17 cellular contexts compared by ENCODE assay signal in genomic region chr7:129617607-129618006, GRCh38. TPM values are rescaled to one million over a fixed set of nuclear protein-coding genes. Genes with fewer than 3 reads are reported as not detected.
DNase-seq lines count a peak whose midpoint lies in the region; ATAC-seq, FAIRE-seq and TF ChIP-seq lines count a peak whose summit lies in the region.
"Had no signal": no experiment of that assay in that cellular context is flagged by ENCODE, and none has a peak within 500 bp of the region (broad histone marks: within the 10 kb centered on the region; RNA-seq: fewer than 3 reads in every experiment).

No MANE protein-coding gene starts in this region.

- 74% methylated on average over 2 of the region's 2 CpGs for WGBS in HepG2 (ENCODE audit: low lambda C conversion rate)

- no TSS peak for BruUV-seq in HepG2 (replicated peaks; lab: Mats Ljungman, UMichigan)

- POLR2A ChIA-PET in HepG2 (lab: Yijun Ruan, JAX) = no interaction called here

- no peaks in the 10 kb centered on the region for H3K27me3 ChIP-seq in HepG2 (ENCODE audit: control insufficient read depth in 1 of 2, insufficient read depth in 2 of 2, low read length in 2 of 2)

- H3K27ac ChIP-seq in angular gyrus (ENCODE audit: low read depth, low read length) (peak overlapping the region; percentile 62), HepG2 (ENCODE audit: extremely low read length, insufficient read depth, low read length) (peak overlapping the region; percentile 29)

- no peak for TF ChIP-seq POLR2A in HepG2 (IDR thresholded peaks at IDR 0.05; ENCODE audit: insufficient read depth in 1 of 2, low read depth in 2 of 2, low read length in 2 of 2)

- in situ Hi-C loops in HepG2 (cut with HindIII; ENCODE audit: extremely low pct_ligation_motif_present, low pct_unique_long_range_greater_than_20kb) = no loop called here

- H2AFZ ChIP-seq in HepG2 (ENCODE audit: low read length) = no peak overlapping the region

- no peaks in the 10 kb centered on the region for H3K27me3 Mint-ChIP-seq in stimulated activated naive CD8-positive, alpha-beta T cell treated with anti-CD3 and anti-CD28 coated beads, Interleukin-15, Interleukin-2, amounts not matched to agents 100 ng/mL and 50 ng/mL, for 24 hours

- H4K20me1 ChIP-seq in HepG2 (ENCODE audit: insufficient read depth, low read length) = peaks cover 8% of the 10 kb centered on the region; the same call in 1 of the 2 replicates

- H3K79me2 ChIP-seq in HepG2 (ENCODE audit: insufficient read depth, low read length) = peaks cover 94% of the 10 kb centered on the region

- DNase-seq in stimulated activated naive CD8-positive, alpha-beta T cell treated with anti-CD3 and anti-CD28 coated beads, Interleukin-15, Interleukin-2, amounts not matched to agents 100 U/mL and 50 U/mL, for 24 hours = no peak
- DNase-seq in HepG2 (ENCODE audit: low spot score) = no peak
- no peak for DNase-seq in putamen (ENCODE audit: low spot score)
- DNase-seq in DMS79 treated with DMSO at 0.1 percent for 48 hours (lab: John Stamatoyannopoulos, UW) = no peak
- no peak for DNase-seq in activated T-cell treated with anti-CD3 and anti-CD28 coated beads for 4 hours
- DNase-seq: activated CD4-positive, alpha-beta T cell treated with anti-CD3 and anti-CD28 coated beads, Interleukin-2, amount 50 U/mL, for 1 hour; activated T-cell treated with anti-CD3 and anti-CD28 coated beads, Interleukin-2, amount 50 U/mL, for 1 hour; Calu3; KG1; NCI-H1436 treated with DMSO at 0.1 percent for 48 hours; NCI-H345 had no signal

- CTCF ChIA-PET in HepG2 (lab: Yijun Ruan, JAX; ENCODE audit: low intra/inter-chr PET ratio, low total read pairs) = no interaction called here

- no peak for FAIRE-seq in HepG2 (lab: Jason Lieb, UNC)
- FAIRE-seq: GM18507, urothelium cell line had no signal

- no peak for TF ChIP-seq RAD21 in HepG2 (CRISPR knock-in tag; IDR thresholded peaks at IDR 0.05)

- no peaks in the 10 kb centered on the region for H3K36me3 ChIP-seq in HepG2 (replicated peaks in 1 of 2; ENCODE audit: control insufficient read depth in 1 of 2, insufficient read depth in 2 of 2, low read length in 2 of 2)

- 0 out of 2 replicates have a peak overlapping the region, but pooled peaks have one; percentile 15 for H3K4me2 ChIP-seq in HepG2 (ENCODE audit: low read depth, low read length)

- ATAC-seq in stimulated activated naive CD8-positive, alpha-beta T cell treated with anti-CD3 and anti-CD28 coated beads, Interleukin-15, Interleukin-2, amounts not matched to agents 100 U/mL and 50 U/mL, for 24 hours = no peak
- ATAC-seq in HepG2 (no peak), HG02610 (IDR thresholded peaks at IDR 0.05; ENCODE audit: unreplicated experiment) (no peak)

- intact Hi-C loops in HepG2 (cut with micrococcal nuclease; ENCODE audit: unreplicated experiment) = no loop called here

- peaks cover 81% of the 10 kb centered on the region for H3K4me1 Mint-ChIP-seq in stimulated activated naive CD8-positive, alpha-beta T cell treated with anti-CD3 and anti-CD28 coated beads, Interleukin-15, Interleukin-2, amounts not matched to agents 100 ng/mL and 50 ng/mL, for 24 hours (ENCODE audit: low read depth)

- H3K36me3 Mint-ChIP-seq in stimulated activated naive CD8-positive, alpha-beta T cell treated with anti-CD3 and anti-CD28 coated beads, Interleukin-15, Interleukin-2, amounts not matched to agents 100 ng/mL and 50 ng/mL, for 24 hours (ENCODE audit: low read depth) = peaks cover 18% of the 10 kb centered on the region

- no peaks in the 10 kb centered on the region for H3K9me3 ChIP-seq in HepG2 (ENCODE audit: low read length)

- peaks cover 89% of the 10 kb centered on the region for H3K4me1 ChIP-seq in HepG2 (ENCODE audit: insufficient read depth, low read length)

- no peak overlapping the region for H3K4me3 ChIP-seq in HepG2 (replicated peaks in 1 of 3; ENCODE audit: insufficient read depth in 1 of 3, low read depth in 2 of 3, low read length in 3 of 3)

- no peak for TF ChIP-seq CTCF in HepG2 (CRISPR knock-in tag; IDR thresholded peaks at IDR 0.05)

- H3K4me3 Mint-ChIP-seq in stimulated activated naive CD8-positive, alpha-beta T cell treated with anti-CD3 and anti-CD28 coated beads, Interleukin-15, Interleukin-2, amounts not matched to agents 100 ng/mL and 50 ng/mL, for 24 hours = peak overlapping the region; percentile 3
- H3K4me3 Mint-ChIP-seq: mesothelial cell of epicardium had no signal

- H3K9me3 Mint-ChIP-seq in stimulated activated naive CD8-positive, alpha-beta T cell treated with anti-CD3 and anti-CD28 coated beads, Interleukin-15, Interleukin-2, amounts not matched to agents 100 ng/mL and 50 ng/mL, for 24 hours = no peaks in the 10 kb centered on the region

- peak overlapping the region; percentile 33 for H3K27ac Mint-ChIP-seq in stimulated activated naive CD8-positive, alpha-beta T cell treated with anti-CD3 and anti-CD28 coated beads, Interleukin-15, Interleukin-2, amounts not matched to agents 100 ng/mL and 50 ng/mL, for 24 hours
- H3K27ac Mint-ChIP-seq: mesothelial cell of epicardium had no signal

- no peak overlapping the region for H3K9ac ChIP-seq in HepG2 (ENCODE audit: insufficient read depth, low read depth, low read length)

- TF ChIP-seq EP300 in HepG2 (IDR thresholded peaks at IDR 0.05; ENCODE audit: low read depth in 2 of 2, low read length in 2 of 2) (no peak), HepG2 (CRISPR knock-in tag; IDR thresholded peaks at IDR 0.05; ENCODE audit: borderline replicate concordance) (no peak)

TF ChIP-seq in HepG2, 621 proteins besides CTCF, POLR2A, EP300 and RAD21:
- TF ChIP-seq, protein P1, sequence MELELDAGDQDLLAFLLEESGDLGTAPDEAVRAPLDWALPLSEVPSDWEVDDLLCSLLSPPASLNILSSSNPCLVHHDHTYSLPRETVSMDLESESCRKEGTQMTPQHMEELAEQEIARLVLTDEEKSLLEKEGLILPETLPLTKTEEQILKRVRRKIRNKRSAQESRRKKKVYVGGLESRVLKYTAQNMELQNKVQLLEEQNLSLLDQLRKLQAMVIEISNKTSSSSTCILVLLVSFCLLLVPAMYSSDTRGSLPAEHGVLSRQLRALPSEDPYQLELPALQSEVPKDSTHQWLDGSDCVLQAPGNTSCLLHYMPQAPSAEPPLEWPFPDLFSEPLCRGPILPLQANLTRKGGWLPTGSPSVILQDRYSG (CRISPR knock-in tag; IDR thresholded peaks at IDR 0.05) = no peak
- no peak for TF ChIP-seq NCOA1 (CRISPR knock-in tag; IDR thresholded peaks at IDR 0.05)
- no peak for TF ChIP-seq HOXA3 (CRISPR knock-in tag; IDR thresholded peaks at IDR 0.05)
- no peak for TF ChIP-seq ZNF17 (CRISPR knock-in tag; IDR thresholded peaks at IDR 0.05)
- TF ChIP-seq, protein P2, sequence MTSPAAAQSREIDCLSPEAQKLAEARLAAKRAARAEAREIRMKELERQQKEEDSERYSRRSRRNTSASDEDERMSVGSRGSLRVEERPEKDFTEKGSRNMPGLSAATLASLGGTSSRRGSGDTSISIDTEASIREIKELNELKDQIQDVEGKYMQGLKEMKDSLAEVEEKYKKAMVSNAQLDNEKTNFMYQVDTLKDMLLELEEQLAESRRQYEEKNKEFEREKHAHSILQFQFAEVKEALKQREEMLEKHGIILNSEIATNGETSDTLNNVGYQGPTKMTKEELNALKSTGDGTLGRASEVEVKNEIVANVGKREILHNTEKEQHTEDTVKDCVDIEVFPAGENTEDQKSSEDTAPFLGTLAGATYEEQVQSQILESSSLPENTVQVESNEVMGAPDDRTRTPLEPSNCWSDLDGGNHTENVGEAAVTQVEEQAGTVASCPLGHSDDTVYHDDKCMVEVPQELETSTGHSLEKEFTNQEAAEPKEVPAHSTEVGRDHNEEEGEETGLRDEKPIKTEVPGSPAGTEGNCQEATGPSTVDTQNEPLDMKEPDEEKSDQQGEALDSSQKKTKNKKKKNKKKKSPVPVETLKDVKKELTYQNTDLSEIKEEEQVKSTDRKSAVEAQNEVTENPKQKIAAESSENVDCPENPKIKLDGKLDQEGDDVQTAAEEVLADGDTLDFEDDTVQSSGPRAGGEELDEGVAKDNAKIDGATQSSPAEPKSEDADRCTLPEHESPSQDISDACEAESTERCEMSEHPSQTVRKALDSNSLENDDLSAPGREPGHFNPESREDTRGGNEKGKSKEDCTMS (CRISPR knock-in tag; conservative IDR thresholded peaks at IDR 0.05) = no peak
- no peak for TF ChIP-seq ZNF883 (CRISPR knock-in tag; IDR thresholded peaks at IDR 0.05; ENCODE audit: not compliant biosample characterization)
- TF ChIP-seq MZF1 (CRISPR knock-in tag; IDR thresholded peaks at IDR 0.05; ENCODE audit: borderline replicate concordance) = no peak

RNA-seq across cellular contexts. Expression of gene NRF1, which starts 6.1 kb away (rescaled TPM):
- 10.1 and 16.2 TPM in 2 replicates for total RNA-seq in HepG2 (2016; rRNA removed; fragmentation: Illumina TruSeq; extraction: Trizol)
- total RNA-seq in HepG2 (2016; cell fraction: cytosol; rRNA removed; fragmentation: Illumina TruSeq; extraction: Trizol; ENCODE audit: low read depth) = 10.9 TPM in 2 replicates
- total RNA-seq in HepG2 (2016; cell fraction: insoluble cytoplasmic fraction; rRNA removed; fragmentation: Illumina TruSeq; extraction: Trizol) = 10.6 and 17.7 TPM in 2 replicates
- total RNA-seq in HepG2 (2016; cell fraction: membrane; rRNA removed; fragmentation: Illumina TruSeq; extraction: Trizol) = 9.0 and 11.3 TPM in 2 replicates
- 17.2 and 20.8 TPM in 2 replicates for total RNA-seq in HepG2 (2016; cell fraction: nucleus; rRNA removed; fragmentation: Illumina TruSeq; extraction: Trizol)
- polyA plus RNA-seq in HepG2 (2011; rRNA removed) = 9.3 and 11.0 TPM in 2 replicates
- polyA plus RNA-seq in HepG2 (2011; cell fraction: cytosol; rRNA removed) = 8.8 and 9.7 TPM in 2 replicates
- 13.7 and 15.4 TPM in 2 replicates for polyA plus RNA-seq in HepG2 (2011; cell fraction: nucleus; rRNA removed)
- 7.3 and 7.6 TPM in 2 replicates for polyA plus RNA-seq in HepG2 (2012)
- polyA plus RNA-seq in HepG2 (2016; cell fraction: cytosol; fragmentation: Illumina TruSeq; extraction: Trizol; ENCODE audit: low read depth) = 1.5 and 1.6 TPM in 2 replicates
- polyA plus RNA-seq in HepG2 (2016; cell fraction: insoluble cytoplasmic fraction; fragmentation: Illumina TruSeq; extraction: Trizol; ENCODE audit: low read depth) = 14.0 and 14.7 TPM in 2 replicates
- polyA plus RNA-seq in HepG2 (2016; cell fraction: membrane; fragmentation: Illumina TruSeq; extraction: Trizol; ENCODE audit: low read depth) = 3.5 and 4.0 TPM in 2 replicates
- polyA plus RNA-seq in HepG2 (2016; cell fraction: nucleus; fragmentation: Illumina TruSeq; extraction: Trizol; ENCODE audit: insufficient read depth, low read depth) = 17.5 and 20.4 TPM in 2 replicates
- 33.4 and 59.8 TPM in 2 replicates for polyA minus RNA-seq in HepG2 (2011; rRNA and poly(A)+ RNA removed; ENCODE audit: low replicate concordance)
- polyA minus RNA-seq in HepG2 (2011; cell fraction: cytosol; rRNA and poly(A)+ RNA removed) = 8.1 and 8.9 TPM in 2 replicates
- 27.0 and 28.1 TPM in 2 replicates for polyA minus RNA-seq in HepG2 (2011; cell fraction: nucleus; rRNA and poly(A)+ RNA removed)
